In genomic region chr4:185775792-185776555, GRCh38 we compare ENCODE assay signal across 1 cellular context.
TF ChIP-seq lines count a peak whose summit lies in the region.

No MANE protein-coding gene starts in this region.

TF ChIP-seq in HepG2, 621 proteins besides CTCF, POLR2A, EP300 and RAD21 (continued from another document):
- TF ChIP-seq ZHX2 (IDR thresholded peaks at IDR 0.05; ENCODE audit: low read depth) (no peak), ZHX2 (CRISPR knock-in tag; IDR thresholded peaks at IDR 0.05; ENCODE audit: borderline replicate concordance) (no peak), FOXC1 (CRISPR knock-in tag; IDR thresholded peaks at IDR 0.05; ENCODE audit: borderline replicate concordance) (no peak), HOXA9 (CRISPR knock-in tag; IDR thresholded peaks at IDR 0.05; ENCODE audit: borderline replicate concordance) (no peak), ELF3 (CRISPR knock-in tag; IDR thresholded peaks at IDR 0.05) (no peak), SKIL (CRISPR knock-in tag; IDR thresholded peaks at IDR 0.05; ENCODE audit: borderline replicate concordance) (no peak), MTA3 (CRISPR knock-in tag; IDR thresholded peaks at IDR 0.05) (no peak), ZBTB21 (CRISPR knock-in tag; IDR thresholded peaks at IDR 0.05) (no peak), STAT6 (CRISPR knock-in tag; IDR thresholded peaks at IDR 0.05; ENCODE audit: borderline replicate concordance) (no peak)
- TF ChIP-seq, protein P1, sequence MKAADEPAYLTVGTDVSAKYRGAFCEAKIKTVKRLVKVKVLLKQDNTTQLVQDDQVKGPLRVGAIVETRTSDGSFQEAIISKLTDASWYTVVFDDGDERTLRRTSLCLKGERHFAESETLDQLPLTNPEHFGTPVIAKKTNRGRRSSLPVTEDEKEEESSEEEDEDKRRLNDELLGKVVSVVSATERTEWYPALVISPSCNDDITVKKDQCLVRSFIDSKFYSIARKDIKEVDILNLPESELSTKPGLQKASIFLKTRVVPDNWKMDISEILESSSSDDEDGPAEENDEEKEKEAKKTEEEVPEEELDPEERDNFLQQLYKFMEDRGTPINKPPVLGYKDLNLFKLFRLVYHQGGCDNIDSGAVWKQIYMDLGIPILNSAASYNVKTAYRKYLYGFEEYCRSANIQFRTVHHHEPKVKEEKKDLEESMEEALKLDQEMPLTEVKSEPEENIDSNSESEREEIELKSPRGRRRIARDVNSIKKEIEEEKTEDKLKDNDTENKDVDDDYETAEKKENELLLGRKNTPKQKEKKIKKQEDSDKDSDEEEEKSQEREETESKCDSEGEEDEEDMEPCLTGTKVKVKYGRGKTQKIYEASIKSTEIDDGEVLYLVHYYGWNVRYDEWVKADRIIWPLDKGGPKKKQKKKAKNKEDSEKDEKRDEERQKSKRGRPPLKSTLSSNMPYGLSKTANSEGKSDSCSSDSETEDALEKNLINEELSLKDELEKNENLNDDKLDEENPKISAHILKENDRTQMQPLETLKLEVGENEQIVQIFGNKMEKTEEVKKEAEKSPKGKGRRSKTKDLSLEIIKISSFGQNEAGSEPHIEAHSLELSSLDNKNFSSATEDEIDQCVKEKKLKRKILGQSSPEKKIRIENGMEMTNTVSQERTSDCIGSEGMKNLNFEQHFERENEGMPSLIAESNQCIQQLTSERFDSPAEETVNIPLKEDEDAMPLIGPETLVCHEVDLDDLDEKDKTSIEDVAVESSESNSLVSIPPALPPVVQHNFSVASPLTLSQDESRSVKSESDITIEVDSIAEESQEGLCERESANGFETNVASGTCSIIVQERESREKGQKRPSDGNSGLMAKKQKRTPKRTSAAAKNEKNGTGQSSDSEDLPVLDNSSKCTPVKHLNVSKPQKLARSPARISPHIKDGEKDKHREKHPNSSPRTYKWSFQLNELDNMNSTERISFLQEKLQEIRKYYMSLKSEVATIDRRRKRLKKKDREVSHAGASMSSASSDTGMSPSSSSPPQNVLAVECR (CRISPR knock-in tag; IDR thresholded peaks at IDR 0.05; ENCODE audit: borderline replicate concordance), result no peak
- TF ChIP-seq, protein P2, sequence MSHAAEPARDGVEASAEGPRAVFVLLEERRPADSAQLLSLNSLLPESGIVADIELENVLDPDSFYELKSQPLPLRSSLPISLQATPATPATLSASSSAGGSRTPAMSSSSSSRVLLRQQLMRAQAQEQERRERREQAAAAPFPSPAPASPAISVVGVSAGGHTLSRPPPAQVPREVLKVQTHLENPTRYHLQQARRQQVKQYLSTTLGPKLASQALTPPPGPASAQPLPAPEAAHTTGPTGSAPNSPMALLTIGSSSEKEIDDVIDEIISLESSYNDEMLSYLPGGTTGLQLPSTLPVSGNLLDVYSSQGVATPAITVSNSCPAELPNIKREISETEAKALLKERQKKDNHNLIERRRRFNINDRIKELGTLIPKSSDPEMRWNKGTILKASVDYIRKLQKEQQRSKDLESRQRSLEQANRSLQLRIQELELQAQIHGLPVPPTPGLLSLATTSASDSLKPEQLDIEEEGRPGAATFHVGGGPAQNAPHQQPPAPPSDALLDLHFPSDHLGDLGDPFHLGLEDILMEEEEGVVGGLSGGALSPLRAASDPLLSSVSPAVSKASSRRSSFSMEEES (CRISPR knock-in tag; IDR thresholded peaks at IDR 0.05), result no peak
